13 cellular contexts compared by ENCODE assay signal in the genomic region with DNA sequence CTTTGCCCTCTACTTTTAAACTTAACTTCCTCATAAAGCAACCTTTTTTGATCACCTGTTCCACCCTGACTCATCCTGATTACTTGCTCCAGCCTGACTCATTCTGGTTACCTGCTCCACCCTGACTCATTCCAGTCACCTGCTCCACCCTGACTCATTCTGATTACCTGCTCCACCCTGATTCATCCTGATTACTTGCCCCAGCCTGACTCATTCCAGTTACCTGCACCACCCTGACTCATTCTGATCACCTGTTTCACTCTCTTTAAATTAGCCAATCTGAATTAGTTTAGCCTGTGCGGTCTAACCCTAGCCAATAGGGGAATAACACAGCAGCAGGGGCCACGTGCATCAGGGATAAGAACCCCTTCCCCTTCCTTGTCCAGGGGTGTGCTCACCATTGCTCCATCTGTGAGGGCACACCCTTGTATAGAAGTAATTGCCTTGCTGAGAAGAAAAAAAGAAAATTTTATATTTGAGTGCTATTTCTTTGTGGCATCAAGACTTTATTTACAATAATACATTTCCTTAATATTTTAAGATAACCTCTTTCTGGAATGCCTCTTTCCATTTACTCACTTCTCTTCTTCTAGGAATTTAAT. TPM values are rescaled to one million over a fixed set of nuclear protein-coding genes. Genes with fewer than 3 reads are reported as not detected.
A peak's percentile ranks its signal among the peaks of the same experiment; 100 is the strongest.
DNase-seq lines count a peak whose midpoint lies in the region; ATAC-seq lines count a peak whose summit lies in the region.
"Had no signal": no experiment of that assay in that cellular context is flagged by ENCODE, and none has a peak within 500 bp of the region (broad histone marks: within the 10 kb centered on the region; RNA-seq: fewer than 3 reads in every experiment).

No MANE protein-coding gene starts in this region.

- peak overlapping the region; percentile 46 for H3K27ac Mint-ChIP-seq in activated T-helper 1 cell treated with anti-CD3 and anti-CD28 coated beads, Interleukin-12 subunit alpha, Interleukin-12 subunit beta, Interleukin-2, Interleukin-4 antibody, amounts not matched to agents 30 ng/mL and 10 ng/mL and 1 ng/mL, durations not matched to agents 14 hours and 24 hours and 36 hours

- no peaks in the 10 kb centered on the region for H3K9me3 Mint-ChIP-seq in activated T-helper 1 cell treated with anti-CD3 and anti-CD28 coated beads, Interleukin-12 subunit alpha, Interleukin-12 subunit beta, Interleukin-2, Interleukin-4 antibody, amounts not matched to agents 30 ng/mL and 10 ng/mL and 1 ng/mL, durations not matched to agents 14 hours and 24 hours and 36 hours

- peak; percentile 24 to 32 for DNase-seq in stimulated activated CD4-positive, alpha-beta T cell treated with anti-CD3 and anti-CD28 coated beads, Interleukin-12 subunit alpha, Interleukin-12 subunit beta, amount 100 ng/mL, for 24 hours (ENCODE audit: low read depth in 2 of 2)
- DNase-seq in stimulated activated CD4-positive, alpha-beta T cell treated with anti-CD3 and anti-CD28 coated beads, Interleukin-12 subunit alpha, Interleukin-12 subunit beta, amount 100 ng/mL, for 4 hours = no peak
- DNase-seq in activated T-helper 1 cell treated with anti-CD3 and anti-CD28 coated beads, Interleukin-12 subunit alpha, Interleukin-12 subunit beta, Interleukin-2, Interleukin-4 antibody, amounts not matched to agents 30 ng/mL and 10 ng/mL and 1 ng/mL, durations not matched to agents 14 hours and 24 hours and 36 hours (ENCODE audit: low spot score) = peak; percentile 34
- DNase-seq in kidney tubule cell (ENCODE audit: low spot score) (peak; percentile 94), Right ventricle myocardium superior (no peak), NCI-H446 treated with DMSO at 0.1 percent for 48 hours (lab: John Stamatoyannopoulos, UW) (no peak), NCI-H82 treated with DMSO at 0.1 percent for 48 hours (lab: John Stamatoyannopoulos, UW; ENCODE audit: unreplicated experiment) (no peak)
- DNase-seq: AML-193, hippocampal formation, NCI-H1048, OCI-M1 had no signal

- H3K4me1 Mint-ChIP-seq in activated T-helper 1 cell treated with anti-CD3 and anti-CD28 coated beads, Interleukin-12 subunit alpha, Interleukin-12 subunit beta, Interleukin-2, Interleukin-4 antibody, amounts not matched to agents 30 ng/mL and 10 ng/mL and 1 ng/mL, durations not matched to agents 14 hours and 24 hours and 36 hours (ENCODE audit: low read depth) = peaks cover 37% of the 10 kb centered on the region

- intact Hi-C loops in activated T-helper 1 cell treated with anti-CD3 and anti-CD28 coated beads, Interleukin-12 subunit alpha, Interleukin-12 subunit beta, Interleukin-2, Interleukin-4 antibody, amounts not matched to agents 30 ng/mL and 10 ng/mL and 1 ng/mL, durations not matched to agents 14 hours and 24 hours and 36 hours (cut with micrococcal nuclease) = loop anchor here (2.0 to 5.0 kb wide), 2 partner anchors 82 to 93 kb away; no protein-coding TSS in a partner anchor
- intact Hi-C loops in Right ventricle myocardium superior (cut with DNase I) = no loop called here

- no peak overlapping the region for H3K4me3 Mint-ChIP-seq in activated T-helper 1 cell treated with anti-CD3 and anti-CD28 coated beads, Interleukin-12 subunit alpha, Interleukin-12 subunit beta, Interleukin-2, Interleukin-4 antibody, amounts not matched to agents 30 ng/mL and 10 ng/mL and 1 ng/mL, durations not matched to agents 14 hours and 24 hours and 36 hours

- no peaks in the 10 kb centered on the region for H3K36me3 Mint-ChIP-seq in activated T-helper 1 cell treated with anti-CD3 and anti-CD28 coated beads, Interleukin-12 subunit alpha, Interleukin-12 subunit beta, Interleukin-2, Interleukin-4 antibody, amounts not matched to agents 30 ng/mL and 10 ng/mL and 1 ng/mL, durations not matched to agents 14 hours and 24 hours and 36 hours (ENCODE audit: low read depth)

- H3K27me3 Mint-ChIP-seq in activated T-helper 1 cell treated with anti-CD3 and anti-CD28 coated beads, Interleukin-12 subunit alpha, Interleukin-12 subunit beta, Interleukin-2, Interleukin-4 antibody, amounts not matched to agents 30 ng/mL and 10 ng/mL and 1 ng/mL, durations not matched to agents 14 hours and 24 hours and 36 hours (ENCODE audit: insufficient read depth) = peaks cover 33% of the 10 kb centered on the region

- ATAC-seq in Right ventricle myocardium superior (ENCODE audit: poor library complexity) (no peak), GM21825 (IDR thresholded peaks at IDR 0.05; ENCODE audit: unreplicated experiment) (no peak)

RNA-seq across cellular contexts. Expression of a gene that starts 17.9 kb away (rescaled TPM):
- 0.91 and 1.6 TPM in 2 replicates for total RNA-seq in activated T-helper 1 cell treated with anti-CD3 and anti-CD28 coated beads, Interleukin-12 subunit alpha, Interleukin-12 subunit beta, Interleukin-2, Interleukin-4 antibody, amounts not matched to agents 30 ng/mL and 10 ng/mL and 1 ng/mL, durations not matched to agents 14 hours and 24 hours and 36 hours
- not detected for total RNA-seq in Right ventricle myocardium superior
- total RNA-seq: myocyte had no signal

Comparison
In these comparisons a context has a peak if more than half of its experiments do, and no peak if none do; other contexts are left out.
1. DNase-seq: peak in stimulated activated CD4-positive, alpha-beta T cell treated with anti-CD3 and anti-CD28 coated beads, Interleukin-12 subunit alpha, Interleukin-12 subunit beta, amount 100 ng/mL, for 24 hours (2 of 2), activated T-helper 1 cell treated with anti-CD3 and anti-CD28 coated beads, Interleukin-12 subunit alpha, Interleukin-12 subunit beta, Interleukin-2, Interleukin-4 antibody, amounts not matched to agents 30 ng/mL and 10 ng/mL and 1 ng/mL, durations not matched to agents 14 hours and 24 hours and 36 hours (single experiment) and kidney tubule cell (single experiment); none in stimulated activated CD4-positive, alpha-beta T cell treated with anti-CD3 and anti-CD28 coated beads, Interleukin-12 subunit alpha, Interleukin-12 subunit beta, amount 100 ng/mL, for 4 hours (single experiment), Right ventricle myocardium superior (single experiment), NCI-H446 treated with DMSO at 0.1 percent for 48 hours (single experiment) and NCI-H82 treated with DMSO at 0.1 percent for 48 hours (single experiment).